In genomic region chr2:68942827-68943226, GRCh38 we compare ENCODE assay signal across 1 cellular context.
TF ChIP-seq lines count a peak whose summit lies in the region.

No MANE protein-coding gene starts in this region.

TF ChIP-seq in HCT116, 20 proteins besides CTCF, POLR2A, EP300 and RAD21 (continued from another document):
- TF ChIP-seq ZBTB33 (IDR thresholded peaks at IDR 0.05; ENCODE audit: extremely low read depth, insufficient replicate concordance, low read length) (no peak), FOSL1 (IDR thresholded peaks at IDR 0.05; ENCODE audit: low read depth) (no peak), ZFX (IDR thresholded peaks at IDR 0.05) (no peak), EGR1 (IDR thresholded peaks at IDR 0.05; ENCODE audit: low read depth) (no peak), YY1 (IDR thresholded peaks at IDR 0.05; ENCODE audit: extremely low read depth, insufficient replicate concordance, low read depth, low read length) (no peak), ELF1 (IDR thresholded peaks at IDR 0.05; ENCODE audit: borderline replicate concordance, low read depth) (no peak)
TF ChIP-seq in HCT116: peak in this region for 0.
